ENCODE assay signal across 2 cellular contexts in the genomic region with DNA sequence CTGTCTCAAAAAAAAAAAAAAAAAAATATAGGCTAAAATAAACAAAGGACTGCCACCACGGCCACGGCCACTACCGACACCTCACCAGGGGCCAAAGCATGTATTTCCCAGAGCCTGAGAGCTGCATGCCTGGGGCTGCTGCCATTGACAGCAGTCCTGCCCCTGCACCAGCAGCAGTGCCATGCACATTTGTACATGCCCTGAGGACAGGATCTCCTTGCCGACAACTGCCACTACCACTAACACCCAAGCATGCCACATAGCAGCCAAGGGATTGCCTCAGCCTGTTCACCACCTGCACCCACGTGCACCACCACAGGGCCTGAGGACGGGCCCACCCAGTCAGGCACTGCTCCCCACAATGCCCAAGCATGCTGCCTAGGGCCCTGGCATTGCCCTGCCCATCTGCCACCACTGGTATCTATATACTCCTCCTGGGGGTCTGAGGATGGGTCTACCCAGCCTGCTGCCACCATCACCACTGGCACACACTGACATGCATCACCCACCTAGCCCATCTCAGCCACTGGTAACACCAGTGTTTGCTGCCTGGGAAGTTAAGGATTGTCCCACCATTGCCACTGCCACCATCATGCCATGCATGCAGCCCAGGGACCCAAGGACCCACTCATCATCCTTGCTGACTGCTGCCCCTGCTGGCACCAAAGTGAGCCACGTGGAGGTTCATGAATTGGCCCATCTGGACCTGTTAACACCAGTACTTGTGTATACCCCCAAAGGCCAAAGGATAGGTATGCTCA.
TF ChIP-seq lines count a peak whose summit lies in the region.

No MANE protein-coding gene starts in this region.

TF ChIP-seq in SK-N-SH, 30 proteins besides CTCF, POLR2A, EP300 and RAD21 (continued from another document):
- TF ChIP-seq, protein P1, sequence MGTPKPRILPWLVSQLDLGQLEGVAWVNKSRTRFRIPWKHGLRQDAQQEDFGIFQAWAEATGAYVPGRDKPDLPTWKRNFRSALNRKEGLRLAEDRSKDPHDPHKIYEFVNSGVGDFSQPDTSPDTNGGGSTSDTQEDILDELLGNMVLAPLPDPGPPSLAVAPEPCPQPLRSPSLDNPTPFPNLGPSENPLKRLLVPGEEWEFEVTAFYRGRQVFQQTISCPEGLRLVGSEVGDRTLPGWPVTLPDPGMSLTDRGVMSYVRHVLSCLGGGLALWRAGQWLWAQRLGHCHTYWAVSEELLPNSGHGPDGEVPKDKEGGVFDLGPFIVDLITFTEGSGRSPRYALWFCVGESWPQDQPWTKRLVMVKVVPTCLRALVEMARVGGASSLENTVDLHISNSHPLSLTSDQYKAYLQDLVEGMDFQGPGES (IDR thresholded peaks at IDR 0.05; ENCODE audit: low read depth, low read length): no peak
- TF ChIP-seq FOSL2 (IDR thresholded peaks at IDR 0.05; ENCODE audit: borderline replicate concordance, low read depth) (no peak), CHD2 (IDR thresholded peaks at IDR 0.05; ENCODE audit: low read length, partially characterized antibody) (no peak), NRF1 (IDR thresholded peaks at IDR 0.05; ENCODE audit: low read depth, low read length) (no peak), EZH2phosphoT487 (IDR thresholded peaks at IDR 0.05; ENCODE audit: borderline replicate concordance, low read depth) (no peak), RXRA (IDR thresholded peaks at IDR 0.05; ENCODE audit: borderline replicate concordance, low read depth) (no peak), FOXM1 (IDR thresholded peaks at IDR 0.05; ENCODE audit: low read depth) (no peak), MXI1 (IDR thresholded peaks at IDR 0.05; ENCODE audit: low read depth, low read length) (no peak), GATA2 (CRISPR knock-in tag; IDR thresholded peaks at IDR 0.05) (no peak)
- TF ChIP-seq, protein P2, sequence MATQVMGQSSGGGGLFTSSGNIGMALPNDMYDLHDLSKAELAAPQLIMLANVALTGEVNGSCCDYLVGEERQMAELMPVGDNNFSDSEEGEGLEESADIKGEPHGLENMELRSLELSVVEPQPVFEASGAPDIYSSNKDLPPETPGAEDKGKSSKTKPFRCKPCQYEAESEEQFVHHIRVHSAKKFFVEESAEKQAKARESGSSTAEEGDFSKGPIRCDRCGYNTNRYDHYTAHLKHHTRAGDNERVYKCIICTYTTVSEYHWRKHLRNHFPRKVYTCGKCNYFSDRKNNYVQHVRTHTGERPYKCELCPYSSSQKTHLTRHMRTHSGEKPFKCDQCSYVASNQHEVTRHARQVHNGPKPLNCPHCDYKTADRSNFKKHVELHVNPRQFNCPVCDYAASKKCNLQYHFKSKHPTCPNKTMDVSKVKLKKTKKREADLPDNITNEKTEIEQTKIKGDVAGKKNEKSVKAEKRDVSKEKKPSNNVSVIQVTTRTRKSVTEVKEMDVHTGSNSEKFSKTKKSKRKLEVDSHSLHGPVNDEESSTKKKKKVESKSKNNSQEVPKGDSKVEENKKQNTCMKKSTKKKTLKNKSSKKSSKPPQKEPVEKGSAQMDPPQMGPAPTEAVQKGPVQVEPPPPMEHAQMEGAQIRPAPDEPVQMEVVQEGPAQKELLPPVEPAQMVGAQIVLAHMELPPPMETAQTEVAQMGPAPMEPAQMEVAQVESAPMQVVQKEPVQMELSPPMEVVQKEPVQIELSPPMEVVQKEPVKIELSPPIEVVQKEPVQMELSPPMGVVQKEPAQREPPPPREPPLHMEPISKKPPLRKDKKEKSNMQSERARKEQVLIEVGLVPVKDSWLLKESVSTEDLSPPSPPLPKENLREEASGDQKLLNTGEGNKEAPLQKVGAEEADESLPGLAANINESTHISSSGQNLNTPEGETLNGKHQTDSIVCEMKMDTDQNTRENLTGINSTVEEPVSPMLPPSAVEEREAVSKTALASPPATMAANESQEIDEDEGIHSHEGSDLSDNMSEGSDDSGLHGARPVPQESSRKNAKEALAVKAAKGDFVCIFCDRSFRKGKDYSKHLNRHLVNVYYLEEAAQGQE (IDR thresholded peaks at IDR 0.05; ENCODE audit: low read depth, low read length): no peak

TF ChIP-seq in SK-N-SH treated with all-trans-retinoic acid at 6 μM for 48 hours, 23 proteins besides CTCF, POLR2A, EP300 and RAD21 (continued from another document):
- TF ChIP-seq, protein P3, sequence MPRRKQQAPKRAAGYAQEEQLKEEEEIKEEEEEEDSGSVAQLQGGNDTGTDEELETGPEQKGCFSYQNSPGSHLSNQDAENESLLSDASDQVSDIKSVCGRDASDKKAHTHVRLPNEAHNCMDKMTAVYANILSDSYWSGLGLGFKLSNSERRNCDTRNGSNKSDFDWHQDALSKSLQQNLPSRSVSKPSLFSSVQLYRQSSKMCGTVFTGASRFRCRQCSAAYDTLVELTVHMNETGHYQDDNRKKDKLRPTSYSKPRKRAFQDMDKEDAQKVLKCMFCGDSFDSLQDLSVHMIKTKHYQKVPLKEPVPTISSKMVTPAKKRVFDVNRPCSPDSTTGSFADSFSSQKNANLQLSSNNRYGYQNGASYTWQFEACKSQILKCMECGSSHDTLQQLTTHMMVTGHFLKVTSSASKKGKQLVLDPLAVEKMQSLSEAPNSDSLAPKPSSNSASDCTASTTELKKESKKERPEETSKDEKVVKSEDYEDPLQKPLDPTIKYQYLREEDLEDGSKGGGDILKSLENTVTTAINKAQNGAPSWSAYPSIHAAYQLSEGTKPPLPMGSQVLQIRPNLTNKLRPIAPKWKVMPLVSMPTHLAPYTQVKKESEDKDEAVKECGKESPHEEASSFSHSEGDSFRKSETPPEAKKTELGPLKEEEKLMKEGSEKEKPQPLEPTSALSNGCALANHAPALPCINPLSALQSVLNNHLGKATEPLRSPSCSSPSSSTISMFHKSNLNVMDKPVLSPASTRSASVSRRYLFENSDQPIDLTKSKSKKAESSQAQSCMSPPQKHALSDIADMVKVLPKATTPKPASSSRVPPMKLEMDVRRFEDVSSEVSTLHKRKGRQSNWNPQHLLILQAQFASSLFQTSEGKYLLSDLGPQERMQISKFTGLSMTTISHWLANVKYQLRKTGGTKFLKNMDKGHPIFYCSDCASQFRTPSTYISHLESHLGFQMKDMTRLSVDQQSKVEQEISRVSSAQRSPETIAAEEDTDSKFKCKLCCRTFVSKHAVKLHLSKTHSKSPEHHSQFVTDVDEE (CRISPR knock-in tag; IDR thresholded peaks at IDR 0.05): no peak
- TF ChIP-seq RARB (CRISPR knock-in tag; IDR thresholded peaks at IDR 0.05) (no peak), ZC3H10 (CRISPR knock-in tag; IDR thresholded peaks at IDR 0.05) (no peak)
- TF ChIP-seq, protein P4, sequence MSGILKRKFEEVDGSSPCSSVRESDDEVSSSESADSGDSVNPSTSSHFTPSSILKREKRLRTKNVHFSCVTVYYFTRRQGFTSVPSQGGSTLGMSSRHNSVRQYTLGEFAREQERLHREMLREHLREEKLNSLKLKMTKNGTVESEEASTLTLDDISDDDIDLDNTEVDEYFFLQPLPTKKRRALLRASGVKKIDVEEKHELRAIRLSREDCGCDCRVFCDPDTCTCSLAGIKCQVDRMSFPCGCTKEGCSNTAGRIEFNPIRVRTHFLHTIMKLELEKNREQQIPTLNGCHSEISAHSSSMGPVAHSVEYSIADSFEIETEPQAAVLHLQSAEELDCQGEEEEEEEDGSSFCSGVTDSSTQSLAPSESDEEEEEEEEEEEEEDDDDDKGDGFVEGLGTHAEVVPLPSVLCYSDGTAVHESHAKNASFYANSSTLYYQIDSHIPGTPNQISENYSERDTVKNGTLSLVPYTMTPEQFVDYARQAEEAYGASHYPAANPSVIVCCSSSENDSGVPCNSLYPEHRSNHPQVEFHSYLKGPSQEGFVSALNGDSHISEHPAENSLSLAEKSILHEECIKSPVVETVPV (CRISPR knock-in tag; IDR thresholded peaks at IDR 0.05): no peak
